8 cellular contexts compared by ENCODE assay signal in the genomic region with DNA sequence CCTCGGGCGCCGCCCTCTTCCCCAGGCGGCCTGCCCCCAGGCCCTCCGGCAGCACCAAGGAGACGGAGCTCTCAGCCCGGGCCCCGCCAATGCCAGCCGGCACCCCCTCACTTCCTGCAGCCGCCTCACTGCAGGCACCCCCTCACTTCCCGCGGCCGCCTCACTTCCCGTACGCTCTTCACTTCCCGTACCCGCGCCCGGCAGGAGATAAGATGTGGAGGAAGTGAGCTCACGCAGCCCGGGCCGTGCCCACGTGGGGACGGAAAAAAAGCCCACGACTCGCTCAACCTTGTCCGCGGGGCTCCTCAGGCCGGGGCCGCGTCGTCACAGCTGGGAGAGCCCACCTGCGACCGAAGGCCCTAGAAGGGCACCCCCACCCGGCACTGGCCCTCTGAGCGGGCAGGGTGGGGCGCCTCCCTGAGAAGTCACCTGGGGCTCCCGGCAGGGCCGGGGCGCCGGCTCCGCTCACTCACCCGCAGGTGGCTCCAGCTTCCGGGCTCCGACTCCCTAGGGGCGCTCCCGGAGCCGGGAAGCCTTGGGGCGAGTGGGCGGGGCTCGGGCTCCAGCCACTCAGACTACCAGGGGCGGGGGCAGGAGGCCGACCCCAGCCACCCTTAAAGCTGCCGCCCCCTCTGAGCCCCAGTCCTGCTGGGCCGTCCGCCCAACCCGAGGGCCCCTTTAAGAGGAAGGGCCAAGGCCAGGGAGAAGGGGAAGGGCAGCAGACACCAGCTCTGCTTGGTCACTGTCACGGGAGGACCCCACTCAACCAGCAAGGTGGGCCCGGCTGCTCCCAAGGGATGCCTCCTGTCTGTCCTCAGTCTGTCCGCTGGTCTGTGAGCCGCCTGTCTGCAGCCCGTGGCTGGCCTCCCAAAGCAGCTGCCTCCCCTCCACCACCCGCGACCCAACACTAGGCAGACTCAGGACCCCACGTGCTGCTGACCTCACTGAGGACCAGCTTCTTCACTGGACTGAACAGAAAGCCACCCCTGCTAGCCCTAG. TPM values are rescaled to one million over a fixed set of nuclear protein-coding genes. Genes with fewer than 3 reads are reported as not detected.
DNase-seq lines count a peak whose midpoint lies in the region; ATAC-seq and TF ChIP-seq lines count a peak whose summit lies in the region.

No MANE protein-coding gene starts in this region.

- TF ChIP-seq CTCF in BJ (IDR thresholded peaks at IDR 0.05; ENCODE audit: insufficient read depth, low read depth, low read length), result no peak
- TF ChIP-seq CTCF in fibroblast of villous mesenchyme (IDR thresholded peaks at IDR 0.05; ENCODE audit: insufficient read depth, low read depth, low read length), result no peak
- peak; percentile 22 for TF ChIP-seq CTCF in neural crest cell (conservative IDR thresholded peaks at IDR 0.05)

- H3K27ac ChIP-seq in HUES48 (ENCODE audit: low read depth, low read length), result peak overlapping the region; percentile 80

- peak; percentile 49 for ATAC-seq in GM19328 (IDR thresholded peaks at IDR 0.05; ENCODE audit: unreplicated experiment)
- peak; percentile 87 for ATAC-seq in stimulated activated naive CD8-positive, alpha-beta T cell treated with anti-CD3 and anti-CD28 coated beads, Interleukin-15, amount 100 ng/mL, for 72 hours

- CTCF ChIA-PET in BJ (lab: Yijun Ruan, JAX), result interaction anchor here (0.6 to 12.2 kb wide), 8 partner anchors 9 to 340 kb away, joined by 3 to 156 read pairs (median 3); no protein-coding TSS in a partner anchor

- H3K36me3 ChIP-seq in BJ (ENCODE audit: control insufficient read depth, insufficient read depth, low read length), result peaks cover 4% of the 10 kb centered on the region
- peaks cover 9% of the 10 kb centered on the region for H3K36me3 ChIP-seq in HUES48 (ENCODE audit: control insufficient read depth, insufficient read depth, low read length)

- no peaks in the 10 kb centered on the region for H3K9me3 ChIP-seq in HUES48 (ENCODE audit: control insufficient read depth, insufficient read depth, low read length)

- no peak for DNase-seq in BJ (ENCODE audit: low read depth)
- DNase-seq in SHP77 (lab: John Stamatoyannopoulos, UW), result peak; percentile 41 to 50
- peak; percentile 94 for DNase-seq in activated effector memory CD4-positive, alpha-beta T cell treated with anti-CD3 and anti-CD28 coated beads, Interleukin-2, amount 50 U/mL, for 16 hours
- DNase-seq in fibroblast of villous mesenchyme (ENCODE audit: low read depth), result peak; percentile 88
- DNase-seq in neural crest cell (ENCODE audit: low read depth, low spot score), result peak; percentile 67
- peak; percentile 84 to 89 for DNase-seq in stimulated activated naive CD8-positive, alpha-beta T cell treated with anti-CD3 and anti-CD28 coated beads, Interleukin-15, amount 100 ng/mL, for 72 hours

- H3K27me3 ChIP-seq in BJ (ENCODE audit: control insufficient read depth, insufficient read depth, low read length) (no peaks in the 10 kb centered on the region), HUES48 (ENCODE audit: control insufficient read depth, insufficient read depth, low read length) (no peaks in the 10 kb centered on the region)

- peak overlapping the region; percentile 88 for H3K4me3 Mint-ChIP-seq in neural crest cell
- peak overlapping the region; percentile 82 to 96 for H3K4me3 Mint-ChIP-seq in stimulated activated naive CD8-positive, alpha-beta T cell treated with anti-CD3 and anti-CD28 coated beads, Interleukin-15, amount 100 ng/mL, for 72 hours

- H3K36me3 Mint-ChIP-seq in neural crest cell (ENCODE audit: low read depth), result no peaks in the 10 kb centered on the region

- no peaks in the 10 kb centered on the region for H3K27me3 Mint-ChIP-seq in neural crest cell (ENCODE audit: low read depth)
- no peaks in the 10 kb centered on the region for H3K27me3 Mint-ChIP-seq in stimulated activated naive CD8-positive, alpha-beta T cell treated with anti-CD3 and anti-CD28 coated beads, Interleukin-15, amount 100 ng/mL, for 72 hours

- H3K4me1 Mint-ChIP-seq in neural crest cell, result peaks cover 17% of the 10 kb centered on the region
- H3K4me1 Mint-ChIP-seq in stimulated activated naive CD8-positive, alpha-beta T cell treated with anti-CD3 and anti-CD28 coated beads, Interleukin-15, amount 100 ng/mL, for 72 hours, result peaks cover 74% of the 10 kb centered on the region

- H3K9ac ChIP-seq in HUES48 (ENCODE audit: low read depth, low read length), result peak overlapping the region; percentile 80

- POLR2A ChIA-PET in BJ (lab: Charles Lee), result interaction anchor here (0.6 kb wide), 1 partner anchor 69 kb away, joined by 3 read pairs; no protein-coding TSS in a partner anchor

- no peaks in the 10 kb centered on the region for H3K9me3 Mint-ChIP-seq in neural crest cell
- no peaks in the 10 kb centered on the region for H3K9me3 Mint-ChIP-seq in stimulated activated naive CD8-positive, alpha-beta T cell treated with anti-CD3 and anti-CD28 coated beads, Interleukin-15, amount 100 ng/mL, for 72 hours

- H3K4me3 ChIP-seq in BJ (ENCODE audit: low read depth, low read length), result peak overlapping the region; percentile 74
- peak overlapping the region; percentile 84 for H3K4me3 ChIP-seq in HUES48 (ENCODE audit: low read depth, low read length)
- H3K4me3 ChIP-seq in fibroblast of villous mesenchyme (ENCODE audit: low read depth, low read length), result peak overlapping the region; percentile 89

- peak overlapping the region; percentile 97 for H3K27ac Mint-ChIP-seq in neural crest cell (ENCODE audit: unreplicated experiment)
- peak overlapping the region; percentile 93 to 95 for H3K27ac Mint-ChIP-seq in stimulated activated naive CD8-positive, alpha-beta T cell treated with anti-CD3 and anti-CD28 coated beads, Interleukin-15, amount 100 ng/mL, for 72 hours

- peaks cover 20% of the 10 kb centered on the region for H3K4me1 ChIP-seq in HUES48 (ENCODE audit: control insufficient read depth, insufficient read depth, low read length)

RNA-seq across cellular contexts. Expression of gene PISD, which starts 31.4 kb away (rescaled TPM):
- 18.7 and 26.9 TPM in 2 replicates for polyA plus RNA-seq in BJ (2011; rRNA removed)
- polyA minus RNA-seq in BJ (2011; rRNA and poly(A)+ RNA removed), result 21.8 and 30.8 TPM in 2 replicates
- total RNA-seq in fibroblast of villous mesenchyme, result 40.6 and 56.6 TPM in 2 replicates
- 29.0 and 29.2 TPM in 2 replicates for total RNA-seq in neural crest cell
